38 cellular contexts compared by ENCODE assay signal in the genomic region with DNA sequence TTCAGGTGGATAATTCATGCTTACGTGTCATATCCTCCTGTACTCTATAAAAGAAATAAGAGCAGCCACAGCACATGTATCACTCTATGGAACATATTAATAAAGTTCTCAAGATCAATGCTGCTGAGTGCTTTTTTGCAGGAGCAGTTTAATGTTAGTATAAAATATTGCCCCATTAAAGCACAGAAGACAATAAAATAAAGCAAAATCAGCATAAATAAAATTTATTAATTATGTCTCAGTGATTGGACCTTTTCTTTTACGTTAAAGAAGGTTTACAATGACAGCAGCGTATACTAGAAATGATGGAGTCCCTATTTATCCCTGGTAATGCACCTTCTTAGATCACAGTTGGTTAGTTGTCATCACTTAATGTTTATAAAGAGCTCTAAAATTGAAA.
"Had no signal": no experiment of that assay in that cellular context is flagged by ENCODE, and none has a peak within 500 bp of the region (broad histone marks: within the 10 kb centered on the region; RNA-seq: fewer than 3 reads in every experiment).

No MANE protein-coding gene starts in this region.

- FAIRE-seq: bronchial epithelial cell had no signal

- H3K27me3 Mint-ChIP-seq: activated B cell treated with CpG ODN at 0.5 μM for 24 hours; activated CD4-positive, alpha-beta memory T cell treated with anti-CD3 and anti-CD28 coated beads for 36 hours; activated CD4-positive, alpha-beta T cell treated with anti-CD3 and anti-CD28 coated beads, Interleukin-2, amount 10 ng/mL, durations not matched to agents 24 days and 14 days; activated CD8-positive, alpha-beta T cell treated with anti-CD3 and anti-CD28 coated beads for 36 hours; activated naive CD4-positive, alpha-beta T cell treated with anti-CD3 and anti-CD28 coated beads, Interleukin-2, amount 50 U/mL, for 24 hours; activated naive CD8-positive, alpha-beta T cell; activated naive CD8-positive, alpha-beta T cell treated with anti-CD3 and anti-CD28 coated beads, Interleukin-2, amount 10 ng/mL, durations not matched to agents 7 days and 5 days; activated naive CD8-positive, alpha-beta T cell treated with anti-CD3 and anti-CD28 coated beads, Interleukin-2, amount 50 U/mL, for 24 hours; activated T-helper 17 cell treated with anti-CD3 and anti-CD28 coated beads, Interleukin-2, amount 50 U/mL, for 72 hours; brain; central memory CD8-positive, alpha-beta T cell had no signal

- H3K4me3 Mint-ChIP-seq: activated B cell treated with CpG ODN at 0.5 μM for 24 hours; activated CD4-positive, alpha-beta memory T cell treated with anti-CD3 and anti-CD28 coated beads for 36 hours; activated CD4-positive, alpha-beta T cell treated with anti-CD3 and anti-CD28 coated beads, Interleukin-2, amount 10 ng/mL, durations not matched to agents 24 days and 14 days; activated CD8-positive, alpha-beta T cell treated with anti-CD3 and anti-CD28 coated beads for 36 hours; activated naive CD4-positive, alpha-beta T cell treated with anti-CD3 and anti-CD28 coated beads for 36 hours; activated naive CD4-positive, alpha-beta T cell treated with anti-CD3 and anti-CD28 coated beads, Interleukin-2, amount 50 U/mL, for 24 hours; activated naive CD8-positive, alpha-beta T cell; activated naive CD8-positive, alpha-beta T cell treated with anti-CD3 and anti-CD28 coated beads, Interleukin-2, amount 10 ng/mL, durations not matched to agents 7 days and 5 days; activated naive CD8-positive, alpha-beta T cell treated with anti-CD3 and anti-CD28 coated beads, Interleukin-2, amount 50 U/mL, for 24 hours; activated T-cell treated with anti-CD3 and anti-CD28 coated beads, Interleukin-2, amount 50 U/mL, for 4 hours; activated T-cell treated with anti-CD3 and anti-CD28 coated beads, Interleukin-2, amount 50 U/mL, for 72 hours; activated T-helper 1 cell treated with anti-CD3 and anti-CD28 coated beads, Interleukin-12 subunit alpha, Interleukin-12 subunit beta, Interleukin-2, Interleukin-4 antibody, amounts not matched to agents 30 ng/mL and 10 ng/mL and 1 ng/mL, durations not matched to agents 14 hours and 24 hours and 36 hours; activated T-helper 17 cell treated with anti-CD3 and anti-CD28 coated beads, Interleukin-2, amount 50 U/mL, for 72 hours; brain; central memory CD8-positive, alpha-beta T cell; T-helper 1 cell treated with Interleukin-12 subunit alpha and Interleukin-12 subunit beta and Interleukin-4 antibody, amounts not matched to agents 30 μg/mL and 1 μg/mL, for 36 hours; T-helper 2 cell treated with Interferon-gamma antibody and Interleukin-4, amounts not matched to agents 5 μg/mL and 100 μg/mL, for 36 hours had no signal

- H3K27ac ChIP-seq: ascending aorta, cardiac muscle cell, VCaP had no signal

- H3K27ac Mint-ChIP-seq: activated B cell treated with CpG ODN at 0.5 μM for 24 hours; activated CD4-positive, alpha-beta memory T cell treated with anti-CD3 and anti-CD28 coated beads for 36 hours; activated CD4-positive, alpha-beta T cell treated with anti-CD3 and anti-CD28 coated beads, Interleukin-2, amount 10 ng/mL, durations not matched to agents 24 days and 14 days; activated CD8-positive, alpha-beta T cell treated with anti-CD3 and anti-CD28 coated beads for 36 hours; activated naive CD4-positive, alpha-beta T cell treated with anti-CD3 and anti-CD28 coated beads for 36 hours; activated naive CD4-positive, alpha-beta T cell treated with anti-CD3 and anti-CD28 coated beads, Interleukin-2, amount 50 U/mL, for 24 hours; activated naive CD8-positive, alpha-beta T cell; activated naive CD8-positive, alpha-beta T cell treated with anti-CD3 and anti-CD28 coated beads, Interleukin-2, amount 10 ng/mL, durations not matched to agents 7 days and 5 days; activated naive CD8-positive, alpha-beta T cell treated with anti-CD3 and anti-CD28 coated beads, Interleukin-2, amount 50 U/mL, for 24 hours; activated T-cell treated with anti-CD3 and anti-CD28 coated beads, Interleukin-2, amount 50 U/mL, for 72 hours; activated T-helper 1 cell treated with anti-CD3 and anti-CD28 coated beads, Interleukin-12 subunit alpha, Interleukin-12 subunit beta, Interleukin-2, Interleukin-4 antibody, amounts not matched to agents 30 ng/mL and 10 ng/mL and 1 ng/mL, durations not matched to agents 14 hours and 24 hours and 36 hours; activated T-helper 17 cell treated with anti-CD3 and anti-CD28 coated beads, Interleukin-2, amount 50 U/mL, for 72 hours; brain; T-helper 1 cell treated with Interleukin-12 subunit alpha and Interleukin-12 subunit beta and Interleukin-4 antibody, amounts not matched to agents 30 μg/mL and 1 μg/mL, for 36 hours; T-helper 2 cell treated with Interferon-gamma antibody and Interleukin-4, amounts not matched to agents 5 μg/mL and 100 μg/mL, for 36 hours had no signal

- DNase-seq: activated B cell treated with CpG ODN at 0.5 μM for 24 hours; activated CD4-positive, alpha-beta memory T cell treated with anti-CD3 and anti-CD28 coated beads for 36 hours; activated CD4-positive, alpha-beta T cell treated with anti-CD3 and anti-CD28 coated beads for 4 hours; activated CD4-positive, alpha-beta T cell treated with anti-CD3 and anti-CD28 coated beads, Interleukin-2, amount 10 ng/mL, durations not matched to agents 24 days and 14 days; activated CD4-positive, alpha-beta T cell treated with anti-CD3 and anti-CD28 coated beads, Interleukin-2, amount 50 U/mL, for 1 hour; activated CD4-positive, alpha-beta T cell treated with anti-CD3 and anti-CD28 coated beads, Interleukin-2, amount 50 U/mL, for 4 hours; activated CD4-positive, CD25-positive, alpha-beta regulatory T cell treated with anti-CD3 and anti-CD28 coated beads, Interleukin-2, amount 50 U/mL, for 72 hours; activated CD8-positive, alpha-beta memory T cell treated with anti-CD3 and anti-CD28 coated beads, Interleukin-2, amount 50 U/mL, for 4 hours; activated CD8-positive, alpha-beta T cell treated with anti-CD3 and anti-CD28 coated beads for 36 hours; activated effector memory CD4-positive, alpha-beta T cell treated with anti-CD3 and anti-CD28 coated beads, Interleukin-2, amount 50 U/mL, for 16 hours; activated gamma-delta T cell treated with Interleukin-2 at 50 U/mL for 16 hours; activated naive CD4-positive, alpha-beta T cell; activated naive CD4-positive, alpha-beta T cell treated with anti-CD3 and anti-CD28 coated beads for 36 hours; activated naive CD8-positive, alpha-beta T cell treated with anti-CD3 and anti-CD28 coated beads, Interleukin-2, amount 10 ng/mL, durations not matched to agents 7 days and 5 days; activated naive CD8-positive, alpha-beta T cell treated with anti-CD3 and anti-CD28 coated beads, Interleukin-2, amount 50 U/mL, for 24 hours; activated T-cell treated with anti-CD3 and anti-CD28 coated beads for 4 hours; activated T-cell treated with anti-CD3 and anti-CD28 coated beads, Interleukin-2, amount 50 U/mL, for 1 hour; activated T-cell treated with anti-CD3 and anti-CD28 coated beads, Interleukin-2, amount 50 U/mL, for 4 hours; activated T-cell treated with anti-CD3 and anti-CD28 coated beads, Interleukin-2, amount 50 U/mL, for 72 hours; amygdala; anterior cingulate cortex; caudate nucleus; cerebellar nuclear complex; T-helper 1 cell; T-helper 2 cell; T-helper 9 cell had no signal

- H3K4me1 ChIP-seq: ascending aorta had no signal

- H3K27me3 ChIP-seq: ascending aorta, cardiac muscle cell had no signal

- H3K9me3 ChIP-seq: ascending aorta had no signal

- H3K4me3 ChIP-seq: ascending aorta, cardiac muscle cell had no signal

- ATAC-seq: activated CD8-positive, alpha-beta T cell treated with anti-CD3 and anti-CD28 coated beads for 36 hours; activated naive CD8-positive, alpha-beta T cell treated with anti-CD3 and anti-CD28 coated beads, Interleukin-2, amount 50 U/mL, for 24 hours; activated T-cell treated with anti-CD3 and anti-CD28 coated beads, Interleukin-2, amount 50 U/mL, for 4 hours; activated T-cell treated with anti-CD3 and anti-CD28 coated beads, Interleukin-2, amount 50 U/mL, for 72 hours; activated T-helper 17 cell treated with anti-CD3 and anti-CD28 coated beads, Interleukin-2, amount 50 U/mL, for 72 hours had no signal

- H3K36me3 Mint-ChIP-seq: activated CD4-positive, alpha-beta memory T cell treated with anti-CD3 and anti-CD28 coated beads for 36 hours; activated naive CD4-positive, alpha-beta T cell treated with anti-CD3 and anti-CD28 coated beads, Interleukin-2, amount 50 U/mL, for 24 hours; activated naive CD8-positive, alpha-beta T cell; activated naive CD8-positive, alpha-beta T cell treated with anti-CD3 and anti-CD28 coated beads, Interleukin-2, amount 10 ng/mL, durations not matched to agents 7 days and 5 days; brain had no signal

- H3K36me3 ChIP-seq: ascending aorta, cardiac muscle cell had no signal

- H3K9me3 Mint-ChIP-seq: activated B cell treated with CpG ODN at 0.5 μM for 24 hours; activated CD4-positive, alpha-beta T cell treated with anti-CD3 and anti-CD28 coated beads, Interleukin-2, amount 10 ng/mL, durations not matched to agents 24 days and 14 days; activated naive CD4-positive, alpha-beta T cell treated with anti-CD3 and anti-CD28 coated beads, Interleukin-2, amount 50 U/mL, for 24 hours; activated naive CD8-positive, alpha-beta T cell treated with anti-CD3 and anti-CD28 coated beads, Interleukin-2, amount 10 ng/mL, durations not matched to agents 7 days and 5 days; brain; T-helper 1 cell treated with Interleukin-12 subunit alpha and Interleukin-12 subunit beta and Interleukin-4 antibody, amounts not matched to agents 30 μg/mL and 1 μg/mL, for 36 hours had no signal

- H3K4me1 Mint-ChIP-seq: activated B cell treated with CpG ODN at 0.5 μM for 24 hours; activated CD4-positive, alpha-beta T cell treated with anti-CD3 and anti-CD28 coated beads, Interleukin-2, amount 10 ng/mL, durations not matched to agents 24 days and 14 days; activated naive CD4-positive, alpha-beta T cell treated with anti-CD3 and anti-CD28 coated beads, Interleukin-2, amount 50 U/mL, for 24 hours; activated naive CD8-positive, alpha-beta T cell treated with anti-CD3 and anti-CD28 coated beads, Interleukin-2, amount 10 ng/mL, durations not matched to agents 7 days and 5 days; activated naive CD8-positive, alpha-beta T cell treated with anti-CD3 and anti-CD28 coated beads, Interleukin-2, amount 50 U/mL, for 24 hours; activated T-helper 17 cell treated with anti-CD3 and anti-CD28 coated beads, Interleukin-2, amount 50 U/mL, for 72 hours; central memory CD8-positive, alpha-beta T cell had no signal
